8 cellular contexts compared by ENCODE assay signal in genomic region chr6:89970609-89971337, GRCh38.
DNase-seq lines count a peak whose midpoint lies in the region; ATAC-seq, FAIRE-seq and TF ChIP-seq lines count a peak whose summit lies in the region.

No MANE protein-coding gene starts in this region.

- DNase-seq in DMS79 treated with DMSO at 0.1 percent for 48 hours (lab: John Stamatoyannopoulos, UW) (peak; percentile 63), DMS79 (lab: John Stamatoyannopoulos, UW) (no peak), NCI-H128 (lab: John Stamatoyannopoulos, UW; ENCODE audit: unreplicated experiment) (peak; percentile 16), T-cell (peak in 11 of 34 experiments; percentile 10 to 32 (median 16)), fibroblast of the conjunctiva (ENCODE audit: low read depth) (peak; percentile 32), osteocyte (ENCODE audit: extremely low spot score, unreplicated experiment) (no peak), GM12891 (ENCODE audit: insufficient read length, low spot score) (no peak)

- CTCF ChIA-PET in T-cell (lab: Charles Lee), result interaction anchor here (0.7 to 1.2 kb wide), 4 partner anchors 30 to 508 kb away, joined by 3 to 10 read pairs (median 4); no protein-coding TSS in a partner anchor

- H3K4me3 Mint-ChIP-seq in T-cell (no peak overlapping the region), osteocyte (ENCODE audit: unreplicated experiment) (no peak overlapping the region)

- POLR2A ChIA-PET in T-cell (lab: Charles Lee), result interaction anchor here in 1 of 2 donors (0.6 kb wide), 1 partner anchor 555 kb away, joined by 3 read pairs; no protein-coding TSS in a partner anchor

- H3K36me3 Mint-ChIP-seq in T-cell (peaks cover 24% of the 10 kb centered on the region), osteocyte (ENCODE audit: unreplicated experiment) (no peaks in the 10 kb centered on the region)

- H3K27me3 Mint-ChIP-seq in T-cell, result no peaks in the 10 kb centered on the region
- peaks cover 36% of the 10 kb centered on the region for H3K27me3 Mint-ChIP-seq in osteocyte (ENCODE audit: unreplicated experiment)

- FAIRE-seq in GM12891 (lab: Jason Lieb, UNC), result no peak

- TF ChIP-seq CTCF in osteocyte (IDR thresholded peaks at IDR 0.05), result peak; percentile 76

- H3K4me1 Mint-ChIP-seq in T-cell (peaks cover 25 to 40% (median 29%) of the 10 kb centered on the region in 3 donors), osteocyte (ENCODE audit: unreplicated experiment) (no peaks in the 10 kb centered on the region)

- ATAC-seq in T-cell (replicated peaks in 1 of 4) (peak in 3 of 4 experiments; percentile 27 to 66 (median 62)), GM19395 (IDR thresholded peaks at IDR 0.05; ENCODE audit: unreplicated experiment) (no peak)

- TF ChIP-seq POLR2A in GM12891 (IDR thresholded peaks at IDR 0.05; ENCODE audit: low read depth, low read length), result no peak

- H3K27ac Mint-ChIP-seq in T-cell, result no peak overlapping the region
- no peak overlapping the region for H3K27ac Mint-ChIP-seq in osteocyte (ENCODE audit: unreplicated experiment)

- H3K9me3 Mint-ChIP-seq in T-cell (no peaks in the 10 kb centered on the region), osteocyte (ENCODE audit: unreplicated experiment) (no peaks in the 10 kb centered on the region)

TF ChIP-seq in GM12891, 5 proteins besides CTCF, POLR2A, EP300 and RAD21:
- TF ChIP-seq TAF1 (IDR thresholded peaks at IDR 0.05; ENCODE audit: low read depth, low read length), result no peak
- TF ChIP-seq POU2F2 (IDR thresholded peaks at IDR 0.05; ENCODE audit: low read depth, low read length), result no peak
- no peak for TF ChIP-seq POLR2AphosphoS5 (IDR thresholded peaks at IDR 0.05; ENCODE audit: low read depth, low read length)
- TF ChIP-seq PAX5 (IDR thresholded peaks at IDR 0.05; ENCODE audit: insufficient read depth, low read length, severe bottlenecking), result no peak
- TF ChIP-seq SPI1 (IDR thresholded peaks at IDR 0.05; ENCODE audit: low read depth, low read length), result no peak

Comparison
In these comparisons a context has a peak if more than half of its experiments do, and no peak if none do; other contexts are left out.
1. DNase-seq: peak in DMS79 treated with DMSO at 0.1 percent for 48 hours (single experiment), NCI-H128 (single experiment) and fibroblast of the conjunctiva (single experiment); none in DMS79 (single experiment), osteocyte (single experiment) and GM12891 (single experiment).